ENCODE assay signal across 14 cellular contexts in the genomic region with DNA sequence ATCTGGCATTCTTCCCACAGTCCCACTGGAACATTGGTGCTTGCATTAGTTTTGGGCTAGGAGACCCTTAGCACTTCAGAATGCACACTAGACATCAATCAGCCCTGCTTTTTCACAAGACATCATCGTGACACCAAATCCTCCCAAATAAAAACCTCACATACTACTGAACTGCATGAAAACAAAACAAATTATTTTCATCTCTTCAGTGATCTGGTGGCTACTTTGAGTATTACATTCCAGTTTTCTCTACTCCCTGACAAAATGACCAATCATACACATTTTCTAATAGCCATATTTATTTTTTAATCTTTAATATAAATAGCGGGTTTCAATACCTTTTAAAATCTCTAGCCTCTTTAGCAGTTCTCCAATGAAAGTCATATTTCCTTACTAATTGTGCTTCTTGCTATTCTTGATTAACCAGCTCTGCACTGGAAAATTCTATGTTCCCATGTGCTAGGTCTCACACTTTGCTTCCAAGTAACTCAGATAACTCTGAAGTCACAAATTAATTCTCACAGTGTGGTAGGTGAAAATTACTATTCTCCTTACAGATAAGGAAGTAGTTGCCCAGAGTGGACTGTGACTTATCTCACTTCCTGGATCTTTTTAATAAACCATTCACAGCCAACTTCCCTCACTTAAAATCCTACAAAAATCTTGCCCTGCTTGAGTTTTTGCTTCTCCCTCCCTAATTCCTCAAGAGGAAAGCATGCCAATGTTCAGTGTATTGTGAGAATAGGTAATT.
"Had no signal": no experiment of that assay in that cellular context is flagged by ENCODE, and none has a peak within 500 bp of the region (broad histone marks: within the 10 kb centered on the region; RNA-seq: fewer than 3 reads in every experiment).

No MANE protein-coding gene starts in this region.

- H3K36me3 Mint-ChIP-seq: activated CD4-positive, alpha-beta memory T cell treated with anti-CD3 and anti-CD28 coated beads for 36 hours; activated CD8-positive, alpha-beta memory T cell treated with anti-CD3 and anti-CD28 coated beads, Interleukin-2, amount 10 ng/mL, durations not matched to agents 7 days and 5 days; naive thymus-derived CD4-positive, alpha-beta T cell; stimulated activated memory B cell treated with anti-CD40 and anti-IgM and Interleukin-4, amounts not matched to agents 10 μg/mL and 1 μg/mL and 100 μg/mL, for 72 hours had no signal

- H3K36me3 ChIP-seq: adrenal gland, gastroesophageal sphincter, thyroid gland had no signal

- H2AFZ ChIP-seq: parathyroid adenoma had no signal

- H3K4me1 Mint-ChIP-seq: stimulated activated memory B cell treated with anti-CD40 and anti-IgM and Interleukin-4, amounts not matched to agents 10 μg/mL and 1 μg/mL and 100 μg/mL, for 72 hours had no signal

- H3K27me3 ChIP-seq: adrenal gland, thyroid gland had no signal

- ATAC-seq: activated CD8-positive, alpha-beta memory T cell treated with anti-CD3 and anti-CD28 coated beads, Interleukin-2, amount 10 ng/mL, durations not matched to agents 7 days and 5 days; gastroesophageal sphincter; naive thymus-derived CD4-positive, alpha-beta T cell; stimulated activated memory B cell treated with anti-CD40 and anti-IgM and Interleukin-4, amounts not matched to agents 10 μg/mL and 1 μg/mL and 100 μg/mL, for 72 hours had no signal

- H3K4me3 ChIP-seq: adrenal gland, gastroesophageal sphincter, thyroid gland had no signal

- H3K27ac ChIP-seq: adrenal gland, gastroesophageal sphincter, parathyroid adenoma, thyroid gland, VCaP had no signal

- H3K4me3 Mint-ChIP-seq: activated CD4-positive, alpha-beta memory T cell treated with anti-CD3 and anti-CD28 coated beads for 36 hours; activated CD8-positive, alpha-beta memory T cell treated with anti-CD3 and anti-CD28 coated beads, Interleukin-2, amount 10 ng/mL, durations not matched to agents 7 days and 5 days; naive thymus-derived CD4-positive, alpha-beta T cell; stimulated activated memory B cell treated with anti-CD40 and anti-IgM and Interleukin-4, amounts not matched to agents 10 μg/mL and 1 μg/mL and 100 μg/mL, for 72 hours had no signal

- H3K9me3 Mint-ChIP-seq: activated CD4-positive, alpha-beta memory T cell treated with anti-CD3 and anti-CD28 coated beads for 36 hours; naive thymus-derived CD4-positive, alpha-beta T cell; stimulated activated memory B cell treated with anti-CD40 and anti-IgM and Interleukin-4, amounts not matched to agents 10 μg/mL and 1 μg/mL and 100 μg/mL, for 72 hours had no signal

- H3K27ac Mint-ChIP-seq: activated CD4-positive, alpha-beta memory T cell treated with anti-CD3 and anti-CD28 coated beads for 36 hours; activated CD8-positive, alpha-beta memory T cell treated with anti-CD3 and anti-CD28 coated beads, Interleukin-2, amount 10 ng/mL, durations not matched to agents 7 days and 5 days; naive thymus-derived CD4-positive, alpha-beta T cell; stimulated activated memory B cell treated with anti-CD40 and anti-IgM and Interleukin-4, amounts not matched to agents 10 μg/mL and 1 μg/mL and 100 μg/mL, for 72 hours had no signal

- DNase-seq: activated CD4-positive, alpha-beta memory T cell treated with anti-CD3 and anti-CD28 coated beads for 36 hours; activated CD4-positive, alpha-beta T cell treated with anti-CD3 and anti-CD28 coated beads for 1 hour; activated CD8-positive, alpha-beta memory T cell treated with anti-CD3 and anti-CD28 coated beads, Interleukin-2, amount 10 ng/mL, durations not matched to agents 7 days and 5 days; activated naive CD4-positive, alpha-beta T cell treated with anti-CD3 and anti-CD28 coated beads, Interleukin-2, amount 50 U/mL, for 16 hours; activated T-cell treated with anti-CD3 and anti-CD28 coated beads, Interleukin-2, amount 50 U/mL, for 1 hour; adrenal gland; naive thymus-derived CD4-positive, alpha-beta T cell; stimulated activated CD4-positive, alpha-beta T cell treated with anti-CD3 and anti-CD28 coated beads, Interleukin-2, amount 100 ng/mL, for 48 hours; T-helper 1 cell; thyroid gland had no signal

- H3K9me3 ChIP-seq: adrenal gland, gastroesophageal sphincter, thyroid gland had no signal
